8 cellular contexts compared by ENCODE assay signal in genomic region chr4:127880764-127881564, GRCh38. TPM values are rescaled to one million over a fixed set of nuclear protein-coding genes. Genes with fewer than 3 reads are reported as not detected.
DNase-seq lines count a peak whose midpoint lies in the region; ATAC-seq and TF ChIP-seq lines count a peak whose summit lies in the region.

PLK4 (plus strand) TSS chr4:127880893; CDS start chr4:127881135, 242 bp downstream.

- no peaks in the 10 kb centered on the region for H3K27me3 Mint-ChIP-seq in T-helper 17 cell

- H3K27ac ChIP-seq in left ventricle myocardium inferior (replicated peaks) = peak within 1 kb of the TSS; percentile 79

- no peaks in the 10 kb centered on the region for H3K27me3 ChIP-seq in left ventricle myocardium inferior (ENCODE audit: low read depth)

- peaks cover 26% of the 10 kb centered on the region for H3K4me1 ChIP-seq in left ventricle myocardium inferior

- H3K36me3 ChIP-seq in left ventricle myocardium inferior = no peaks in the 10 kb centered on the region

- ATAC-seq in GM18502 (IDR thresholded peaks at IDR 0.05; ENCODE audit: poor library complexity, unreplicated experiment) = peak; percentile 91
- ATAC-seq in HG02943 (IDR thresholded peaks at IDR 0.05; ENCODE audit: low read depth, unreplicated experiment) = peak; percentile 90
- peak; percentile 95 for ATAC-seq in T-helper 17 cell

- no peak for TF ChIP-seq CTCF in left ventricle myocardium inferior (IDR thresholded peaks at IDR 0.05; ENCODE audit: borderline replicate concordance)

- no peaks in the 10 kb centered on the region for H3K9me3 ChIP-seq in T-helper 17 cell (ENCODE audit: control insufficient read depth, low read length, poor library complexity, severe bottlenecking)
- H3K9me3 ChIP-seq in left ventricle myocardium inferior (replicated peaks) = no peaks in the 10 kb centered on the region

- H3K36me3 Mint-ChIP-seq in T-helper 17 cell (ENCODE audit: low read depth) = peaks cover 4% of the 10 kb centered on the region

- H3K27ac Mint-ChIP-seq in T-helper 17 cell = peak within 1 kb of the TSS; percentile 98

- intact Hi-C loops in left ventricle myocardium inferior (cut with micrococcal nuclease) = no loop called here
- intact Hi-C loops in posterior vena cava (cut with DNase I) = no loop called here

- peak within 1 kb of the TSS; percentile 87 for H3K4me3 ChIP-seq in left ventricle myocardium inferior

- peak; percentile 80 to 84 for DNase-seq in NCI-H187 (lab: John Stamatoyannopoulos, UW)
- DNase-seq in T-helper 17 cell = peak; percentile 80 to 90 (median 84)
- peak; percentile 54 to 95 (median 85) for DNase-seq in amygdala (lab: John Stamatoyannopoulos, UW)
- DNase-seq in left ventricle myocardium inferior = peak; percentile 94
- DNase-seq in posterior vena cava (ENCODE audit: low spot score) = peak; percentile 99
- DNase-seq in ureter (ENCODE audit: low spot score) = peak; percentile 96

- H3K4me1 Mint-ChIP-seq in T-helper 17 cell = peaks cover 18% of the 10 kb centered on the region

- H3K4me3 Mint-ChIP-seq in T-helper 17 cell = peak within 1 kb of the TSS; percentile 99

RNA-seq across cellular contexts. Expression of gene PLK4, which starts in this region (rescaled TPM):
- total RNA-seq in T-helper 17 cell = 1 to 10 TPM; 2.8 to 6.1 TPM
- total RNA-seq in left ventricle myocardium inferior = 0.49 TPM
- total RNA-seq in posterior vena cava = 1 to 10 TPM; 1.7 to 2.1 TPM
- 4.7 TPM for total RNA-seq in ureter

Comparison
In these comparisons a context has a peak if more than half of its experiments do, and no peak if none do; other contexts are left out.
1. Peak in every context shown above with its lines: DNase-seq, ATAC-seq, H3K4me3 ChIP-seq and H3K27ac ChIP-seq.
2. Peak in DNase-seq, H3K4me3 ChIP-seq and H3K27ac ChIP-seq in left ventricle myocardium inferior; RNA of the gene not detected or under 1 TPM.